ENCODE assay signal across 12 cellular contexts in genomic region chr10:60989400-60989876, GRCh38. TPM values are rescaled to one million over a fixed set of nuclear protein-coding genes. Genes with fewer than 3 reads are reported as not detected.
A peak's percentile ranks its signal among the peaks of the same experiment; 100 is the strongest.
DNase-seq lines count a peak whose midpoint lies in the region; ATAC-seq and TF ChIP-seq lines count a peak whose summit lies in the region.
"Had no signal": no experiment of that assay in that cellular context is flagged by ENCODE, and none has a peak within 500 bp of the region (broad histone marks: within the 10 kb centered on the region; RNA-seq: fewer than 3 reads in every experiment).

No MANE protein-coding gene starts in this region.

- peaks cover 12% of the 10 kb centered on the region for H3K4me1 ChIP-seq in PC-3 (ENCODE audit: insufficient read depth, low read length)
- H3K4me1 ChIP-seq: heart left ventricle had no signal

- H3F3A ChIP-seq in PC-3 (ENCODE audit: low read length, unreplicated experiment), result no peaks in the 10 kb centered on the region

- no peaks in the 10 kb centered on the region for H3K4me1 Mint-ChIP-seq in stimulated activated effector memory CD8-positive, alpha-beta T cell treated with anti-CD3 and anti-CD28 coated beads, Interleukin-12 subunit alpha, Interleukin-12 subunit beta, amount 100 ng/mL, for 72 hours
- H3K4me1 Mint-ChIP-seq: naive thymus-derived CD8-positive, alpha-beta T cell; T-cell had no signal

- H4K20me1 ChIP-seq in PC-3 (ENCODE audit: low read length), result no peaks in the 10 kb centered on the region

- H3K9ac ChIP-seq in PC-3 (ENCODE audit: low read length), result no peak overlapping the region

- no peaks in the 10 kb centered on the region for H3K9me3 Mint-ChIP-seq in stimulated activated effector memory CD8-positive, alpha-beta T cell treated with anti-CD3 and anti-CD28 coated beads, Interleukin-12 subunit alpha, Interleukin-12 subunit beta, amount 100 ng/mL, for 72 hours
- H3K9me3 Mint-ChIP-seq: T-cell had no signal

- H3K4me2 ChIP-seq in PC-3 (ENCODE audit: low read length), result peak overlapping the region; percentile 46

- intact Hi-C loops in PC-3 (cut with micrococcal nuclease), result no loop called here

- peak overlapping the region; percentile 12; the same call in 1 of the 2 replicates for H2AFZ ChIP-seq in PC-3 (ENCODE audit: low read length)

- DNase-seq in PC-3 (peak; percentile 90), dedifferentiated amniotic fluid mesenchymal stem cell (ENCODE audit: extremely low spot score) (no peak), NCI-H524 treated with DMSO at 0.1 percent for 48 hours (lab: John Stamatoyannopoulos, UW) (no peak), cerebellar nuclear complex (lab: John Stamatoyannopoulos, UW) (no peak)
- DNase-seq in stimulated activated effector memory CD8-positive, alpha-beta T cell treated with anti-CD3 and anti-CD28 coated beads, Interleukin-12 subunit alpha, Interleukin-12 subunit beta, amount 100 ng/mL, for 72 hours (ENCODE audit: low spot score in 2 of 2), result no peak
- DNase-seq: heart left ventricle, NCI-H2227 treated with DMSO at 0.1 percent for 48 hours had no signal

- no peaks in the 10 kb centered on the region for H3K27me3 ChIP-seq in PC-3 (ENCODE audit: low read length)
- H3K27me3 ChIP-seq: cardiac muscle cell, heart left ventricle had no signal

- BruUV-seq in PC-3 (replicated peaks; lab: Mats Ljungman, UMichigan), result no TSS peak

- H3K79me2 ChIP-seq in PC-3 (ENCODE audit: low read length), result no peaks in the 10 kb centered on the region

- H3K36me3 Mint-ChIP-seq in stimulated activated effector memory CD8-positive, alpha-beta T cell treated with anti-CD3 and anti-CD28 coated beads, Interleukin-12 subunit alpha, Interleukin-12 subunit beta, amount 100 ng/mL, for 72 hours, result no peaks in the 10 kb centered on the region
- H3K36me3 Mint-ChIP-seq: T-cell had no signal

- no peaks in the 10 kb centered on the region for H3K36me3 ChIP-seq in PC-3 (ENCODE audit: low read depth, low read length)
- H3K36me3 ChIP-seq: cardiac muscle cell, heart left ventricle had no signal

- CTCF ChIA-PET in PC-3 (lab: Charles Lee), result interaction anchor here (0.5 kb wide), 1 partner anchor 370 kb away, joined by 6 read pairs; no protein-coding TSS in a partner anchor

- POLR2A ChIA-PET in PC-3 (lab: Charles Lee; ENCODE audit: unreplicated experiment), result no interaction called here

- no peaks in the 10 kb centered on the region for H3K9me3 ChIP-seq in PC-3 (ENCODE audit: low read length)

- ATAC-seq in GM19023 (IDR thresholded peaks at IDR 0.05; ENCODE audit: unreplicated experiment), result peak; percentile 66
- ATAC-seq in HG02981 (IDR thresholded peaks at IDR 0.05; ENCODE audit: unreplicated experiment), result peak; percentile 79
- ATAC-seq in PC-3, result peak; percentile 93
- ATAC-seq in stimulated activated effector memory CD8-positive, alpha-beta T cell treated with anti-CD3 and anti-CD28 coated beads, Interleukin-12 subunit alpha, Interleukin-12 subunit beta, amount 100 ng/mL, for 72 hours, result peak; percentile 43
- ATAC-seq: heart left ventricle; naive thymus-derived CD8-positive, alpha-beta T cell had no signal

- H3K27ac ChIP-seq in PC-3 (ENCODE audit: low read length), result 0 out of 2 replicates have a peak overlapping the region, but pooled peaks have one; percentile 6
- H3K27ac ChIP-seq: cardiac muscle cell, heart left ventricle had no signal

- H3K4me3 ChIP-seq in PC-3 (ENCODE audit: low read length), result no peak overlapping the region
- H3K4me3 ChIP-seq: cardiac muscle cell, heart left ventricle had no signal

- H3K27ac Mint-ChIP-seq in stimulated activated effector memory CD8-positive, alpha-beta T cell treated with anti-CD3 and anti-CD28 coated beads, Interleukin-12 subunit alpha, Interleukin-12 subunit beta, amount 100 ng/mL, for 72 hours, result no peak overlapping the region
- H3K27ac Mint-ChIP-seq: naive thymus-derived CD8-positive, alpha-beta T cell; T-cell had no signal

- no peak for TF ChIP-seq CTCF in PC-3 (conservative IDR thresholded peaks at IDR 0.05; ENCODE audit: low read depth, low read length)

- no peaks in the 10 kb centered on the region for H3K9me2 ChIP-seq in PC-3 (replicated peaks; ENCODE audit: low read length)

- no peak overlapping the region for H3K4me3 Mint-ChIP-seq in stimulated activated effector memory CD8-positive, alpha-beta T cell treated with anti-CD3 and anti-CD28 coated beads, Interleukin-12 subunit alpha, Interleukin-12 subunit beta, amount 100 ng/mL, for 72 hours
- H3K4me3 Mint-ChIP-seq: naive thymus-derived CD8-positive, alpha-beta T cell; T-cell had no signal

RNA-seq across cellular contexts. Expression of gene RHOBTB1, which starts 45.5 kb away (rescaled TPM):
- 6.7 and 7.0 TPM in 2 replicates for total RNA-seq in PC-3 (2014; rRNA removed)

Comparison
In these comparisons a context has a peak if more than half of its experiments do, and no peak if none do; other contexts are left out.
1. ATAC-seq: peak in every context shown above with its lines; median percentile 93 in PC-3; 79 in HG02981; 66 in GM19023; 43 in stimulated activated effector memory CD8-positive, alpha-beta T cell treated with anti-CD3 and anti-CD28 coated beads, Interleukin-12 subunit alpha, Interleukin-12 subunit beta, amount 100 ng/mL, for 72 hours.